In genomic region chr1:234065794-234066447, GRCh38 we compare ENCODE assay signal across 8 cellular contexts.
DNase-seq lines count a peak whose midpoint lies in the region; ATAC-seq and TF ChIP-seq lines count a peak whose summit lies in the region.

No MANE protein-coding gene starts in this region.

- H4K20me1 ChIP-seq in Loucy (ENCODE audit: insufficient read depth, low read length, poor library complexity, severe bottlenecking), result no peaks in the 10 kb centered on the region

- intact Hi-C loops in heart left ventricle (cut with DNase I) (loop anchor here (2.0 to 10.0 kb wide), 11 partner anchors 549 to 764 kb away; no protein-coding TSS in a partner anchor), gastrocnemius medialis (cut with DNase I; ENCODE audit: low total_unique reads) (loop anchor here (10.0 kb wide), 1 partner anchor 671 kb away; no protein-coding TSS in a partner anchor)

- no peaks in the 10 kb centered on the region for H3K9me3 Mint-ChIP-seq in activated naive CD8-positive, alpha-beta T cell treated with anti-CD3 and anti-CD28 coated beads, Interleukin-2, amount 10 ng/mL, durations not matched to agents 7 days and 5 days

- H3K79me2 ChIP-seq in Loucy (ENCODE audit: insufficient read depth, low read length), result no peaks in the 10 kb centered on the region

- H2AFZ ChIP-seq in Loucy (ENCODE audit: low read length), result peak overlapping the region; percentile 50

- H3K36me3 ChIP-seq in Loucy (ENCODE audit: insufficient read depth, low read length), result no peaks in the 10 kb centered on the region
- no peaks in the 10 kb centered on the region for H3K36me3 ChIP-seq in heart left ventricle
- H3K36me3 ChIP-seq in gastrocnemius medialis, result no peaks in the 10 kb centered on the region

- in situ Hi-C loops in gastrocnemius medialis (cut with MboI; ENCODE audit: low sequenced_read_pairs in 4 of 4), result no loop called here

- ATAC-seq in GM18907 (IDR thresholded peaks at IDR 0.05; ENCODE audit: unreplicated experiment) (peak; percentile 65), heart left ventricle (peak in 3 of 4 donors; percentile 28 to 50 (median 50)), gastrocnemius medialis (no peak)
- no peak for ATAC-seq in activated naive CD8-positive, alpha-beta T cell treated with anti-CD3 and anti-CD28 coated beads, Interleukin-2, amount 10 ng/mL, durations not matched to agents 7 days and 5 days (ENCODE audit: low read depth)

- POLR2A ChIA-PET in AG04449 (lab: Yijun Ruan, JAX), result no interaction called here
- POLR2A ChIA-PET in activated naive CD8-positive, alpha-beta T cell treated with anti-CD3 and anti-CD28 coated beads, Interleukin-2, amount 10 ng/mL, durations not matched to agents 7 days and 5 days (lab: Charles Lee), result no interaction called here

- no peaks in the 10 kb centered on the region for H3F3A ChIP-seq in Loucy (ENCODE audit: low read depth)

- TF ChIP-seq POLR2A in heart left ventricle (IDR thresholded peaks at IDR 0.05) (no peak), gastrocnemius medialis (IDR thresholded peaks at IDR 0.05) (no peak)

- DNase-seq in AG04449 (ENCODE audit: low read depth, low spot score), result no peak
- peak; percentile 46 for DNase-seq in SKM-1 (lab: John Stamatoyannopoulos, UW; ENCODE audit: unreplicated experiment)
- DNase-seq in activated naive CD8-positive, alpha-beta T cell treated with anti-CD3 and anti-CD28 coated beads, Interleukin-2, amount 10 ng/mL, durations not matched to agents 7 days and 5 days, result peak; percentile 66
- DNase-seq in heart left ventricle, result peak; percentile 48 to 77 (median 64)
- no peak for DNase-seq in gastrocnemius medialis
- DNase-seq in NCI-H187 treated with DMSO at 0.1 percent for 48 hours (lab: John Stamatoyannopoulos, UW), result no peak

- CTCF ChIA-PET in AG04449 (lab: Yijun Ruan, JAX), result interaction anchor here (1.0 to 3.9 kb wide), 7 partner anchors 10 to 702 kb away, joined by 3 to 30 read pairs (median 4); no protein-coding TSS in a partner anchor

- H3K36me3 Mint-ChIP-seq in activated naive CD8-positive, alpha-beta T cell treated with anti-CD3 and anti-CD28 coated beads, Interleukin-2, amount 10 ng/mL, durations not matched to agents 7 days and 5 days, result no peaks in the 10 kb centered on the region

- H3K4me3 ChIP-seq in AG04449 (ENCODE audit: low read depth, low read length) (no peak overlapping the region), Loucy (ENCODE audit: low read length, poor library complexity, severe bottlenecking) (no peak overlapping the region), heart left ventricle (no peak overlapping the region), gastrocnemius medialis (no peak overlapping the region)

- no peak overlapping the region for H3K27ac Mint-ChIP-seq in activated naive CD8-positive, alpha-beta T cell treated with anti-CD3 and anti-CD28 coated beads, Interleukin-2, amount 10 ng/mL, durations not matched to agents 7 days and 5 days

- WGBS in heart left ventricle, 4 donors, result 22 to 24% (median 23%) methylated on average over 17 of the region's 17 CpGs

- H3K27me3 ChIP-seq in Loucy (ENCODE audit: insufficient read depth, low read length, poor library complexity, severe bottlenecking) (no peaks in the 10 kb centered on the region), heart left ventricle (peaks cover 0 to 3% (median 0%) of the 10 kb centered on the region in 9 donors), gastrocnemius medialis (no peaks in the 10 kb centered on the region)

- H3K27ac ChIP-seq in heart left ventricle (no peak overlapping the region), gastrocnemius medialis (no peak overlapping the region)

- no peak overlapping the region for H3K9ac ChIP-seq in Loucy (ENCODE audit: low read depth, low read length, poor library complexity, severe bottlenecking)

- H3K9me3 ChIP-seq in Loucy (ENCODE audit: insufficient read depth, low read depth, low read length) (no peaks in the 10 kb centered on the region), heart left ventricle (peaks cover 0 to 16% (median 0%) of the 10 kb centered on the region in 12 donors), gastrocnemius medialis (no peaks in the 10 kb centered on the region)

- no peaks in the 10 kb centered on the region for H3K9me2 ChIP-seq in Loucy (replicated peaks; ENCODE audit: low read depth, low read length)

- H3K27me3 Mint-ChIP-seq in activated naive CD8-positive, alpha-beta T cell treated with anti-CD3 and anti-CD28 coated beads, Interleukin-2, amount 10 ng/mL, durations not matched to agents 7 days and 5 days, result peaks cover 4% of the 10 kb centered on the region

- no peak overlapping the region for H3K4me2 ChIP-seq in Loucy (ENCODE audit: low read depth, low read length, poor library complexity, severe bottlenecking)

- TF ChIP-seq CTCF in AG04449 (IDR thresholded peaks at IDR 0.05; ENCODE audit: insufficient read depth, low read length, missing control alignments), result peak; percentile 81
- peak; percentile 79 for TF ChIP-seq CTCF in Loucy (conservative IDR thresholded peaks at IDR 0.05; ENCODE audit: low read length)
- peak; percentile 51 to 86 (median 69) for TF ChIP-seq CTCF in heart left ventricle (IDR thresholded peaks at IDR 0.05)
- peak in 3 of 5 experiments; percentile 17 to 54 (median 23) for TF ChIP-seq CTCF in gastrocnemius medialis (IDR thresholded peaks at IDR 0.05 in 4 of 5, conservative IDR thresholded peaks at IDR 0.05 in 1 of 5)

- no peaks in the 10 kb centered on the region for H3K4me1 Mint-ChIP-seq in activated naive CD8-positive, alpha-beta T cell treated with anti-CD3 and anti-CD28 coated beads, Interleukin-2, amount 10 ng/mL, durations not matched to agents 7 days and 5 days

- H3K4me3 Mint-ChIP-seq in activated naive CD8-positive, alpha-beta T cell treated with anti-CD3 and anti-CD28 coated beads, Interleukin-2, amount 10 ng/mL, durations not matched to agents 7 days and 5 days, result no peak overlapping the region

- no peaks in the 10 kb centered on the region for H3K4me1 ChIP-seq in Loucy (ENCODE audit: insufficient read depth, low read length, poor library complexity, severe bottlenecking)
- no peaks in the 10 kb centered on the region for H3K4me1 ChIP-seq in heart left ventricle
- H3K4me1 ChIP-seq in gastrocnemius medialis, result no peaks in the 10 kb centered on the region

Comparison
In these comparisons a context has a peak if more than half of its experiments do, and no peak if none do; other contexts are left out.
1. DNase-seq: peak in SKM-1 (single experiment), activated naive CD8-positive, alpha-beta T cell treated with anti-CD3 and anti-CD28 coated beads, Interleukin-2, amount 10 ng/mL, durations not matched to agents 7 days and 5 days (single experiment) and heart left ventricle (5 of 5); none in AG04449 (single experiment), gastrocnemius medialis (0 of 2) and NCI-H187 treated with DMSO at 0.1 percent for 48 hours (single experiment).
2. CTCF ChIP-seq: peak in every context shown above with its lines; median percentile 81 in AG04449; 79 in Loucy; 69 in heart left ventricle; 23 in gastrocnemius medialis.
3. ATAC-seq: peak in GM18907 (single experiment) and heart left ventricle (3 of 4); none in activated naive CD8-positive, alpha-beta T cell treated with anti-CD3 and anti-CD28 coated beads, Interleukin-2, amount 10 ng/mL, durations not matched to agents 7 days and 5 days (single experiment) and gastrocnemius medialis (0 of 2).